ENCODE assay signal across 36 cellular contexts in the genomic region with DNA sequence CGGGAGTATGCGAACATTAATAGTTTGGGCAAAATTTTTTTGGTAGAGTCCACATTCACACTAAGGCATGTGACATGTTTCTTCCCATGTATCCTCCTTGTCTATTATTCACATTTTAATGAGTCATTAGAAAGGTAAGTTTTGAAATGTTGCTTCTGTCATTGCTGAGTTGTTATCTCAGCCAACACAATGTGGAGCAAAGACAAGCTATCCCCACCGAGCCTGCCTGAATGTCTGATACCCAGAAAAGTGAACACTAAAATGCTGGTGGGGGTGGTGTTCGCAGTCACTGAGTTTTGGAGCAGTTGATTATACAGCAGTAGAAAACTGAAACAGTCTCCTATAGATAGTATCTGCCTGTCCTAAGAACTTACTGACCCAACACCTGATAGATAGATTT.
"Had no signal": no experiment of that assay in that cellular context is flagged by ENCODE, and none has a peak within 500 bp of the region (broad histone marks: within the 10 kb centered on the region; RNA-seq: fewer than 3 reads in every experiment).

No MANE protein-coding gene starts in this region.

- H3K4me1 ChIP-seq: adrenal gland, body of pancreas, breast epithelium had no signal

- DNase-seq: activated B cell treated with CpG ODN at 0.5 μM for 24 hours; activated CD4-positive, alpha-beta memory T cell treated with anti-CD3 and anti-CD28 coated beads for 36 hours; activated CD4-positive, alpha-beta T cell treated with anti-CD3 and anti-CD28 coated beads for 4 hours; activated CD4-positive, alpha-beta T cell treated with anti-CD3 and anti-CD28 coated beads, Interleukin-2, amount 10 ng/mL, durations not matched to agents 24 days and 14 days; activated CD4-positive, alpha-beta T cell treated with anti-CD3 and anti-CD28 coated beads, Interleukin-2, amount 50 U/mL, for 1 hour; activated CD4-positive, alpha-beta T cell treated with anti-CD3 and anti-CD28 coated beads, Interleukin-2, amount 50 U/mL, for 4 hours; activated CD4-positive, CD25-positive, alpha-beta regulatory T cell treated with anti-CD3 and anti-CD28 coated beads, Interleukin-2, amount 50 U/mL, for 72 hours; activated CD8-positive, alpha-beta memory T cell treated with anti-CD3 and anti-CD28 coated beads, Interleukin-2, amount 50 U/mL, for 4 hours; activated CD8-positive, alpha-beta T cell treated with anti-CD3 and anti-CD28 coated beads for 36 hours; activated effector memory CD4-positive, alpha-beta T cell treated with anti-CD3 and anti-CD28 coated beads, Interleukin-2, amount 50 U/mL, for 16 hours; activated gamma-delta T cell treated with Interleukin-2 at 50 U/mL for 16 hours; activated naive CD4-positive, alpha-beta T cell; activated naive CD4-positive, alpha-beta T cell treated with anti-CD3 and anti-CD28 coated beads for 36 hours; activated naive CD4-positive, alpha-beta T cell treated with anti-CD3 and anti-CD28 coated beads, Interleukin-2, amount 50 U/mL, for 16 hours; activated naive CD8-positive, alpha-beta T cell treated with anti-CD3 and anti-CD28 coated beads for 36 hours; activated T-cell treated with anti-CD3 and anti-CD28 coated beads for 4 hours; activated T-cell treated with anti-CD3 and anti-CD28 coated beads, Interleukin-2, amount 50 U/mL, for 1 hour; activated T-cell treated with anti-CD3 and anti-CD28 coated beads, Interleukin-2, amount 50 U/mL, for 4 hours; activated T-cell treated with anti-CD3 and anti-CD28 coated beads, Interleukin-2, amount 50 U/mL, for 72 hours; adrenal gland; amniotic stem cell; aorta; body of pancreas; brain microvascular endothelial cell; caudate nucleus; cerebellar nuclear complex; T-helper 1 cell; T-helper 2 cell; T-helper 9 cell had no signal

- H3K36me3 ChIP-seq: breast epithelium had no signal

- H3K27me3 ChIP-seq: adrenal gland, body of pancreas, brain microvascular endothelial cell, breast epithelium, cardiac muscle cell had no signal

- FAIRE-seq: astrocyte, TTC549 had no signal

- H3K9me3 ChIP-seq: adrenal gland, body of pancreas, breast epithelium had no signal

- ATAC-seq: activated CD8-positive, alpha-beta T cell treated with anti-CD3 and anti-CD28 coated beads for 36 hours; activated naive CD4-positive, alpha-beta T cell treated with anti-CD3 and anti-CD28 coated beads, Interleukin-2, amount 50 U/mL, for 72 hours; activated T-cell treated with anti-CD3 and anti-CD28 coated beads, Interleukin-2, amount 50 U/mL, for 4 hours; activated T-cell treated with anti-CD3 and anti-CD28 coated beads, Interleukin-2, amount 50 U/mL, for 72 hours; activated T-helper 17 cell treated with anti-CD3 and anti-CD28 coated beads, Interleukin-2, amount 50 U/mL, for 72 hours; body of pancreas had no signal

- H3K4me3 ChIP-seq: adrenal gland, body of pancreas, breast epithelium, cardiac muscle cell had no signal

- H3K27ac ChIP-seq: adrenal gland, body of pancreas, brain microvascular endothelial cell, breast epithelium, cardiac muscle cell, VCaP had no signal
